ENCODE assay signal across 20 cellular contexts in the genomic region with DNA sequence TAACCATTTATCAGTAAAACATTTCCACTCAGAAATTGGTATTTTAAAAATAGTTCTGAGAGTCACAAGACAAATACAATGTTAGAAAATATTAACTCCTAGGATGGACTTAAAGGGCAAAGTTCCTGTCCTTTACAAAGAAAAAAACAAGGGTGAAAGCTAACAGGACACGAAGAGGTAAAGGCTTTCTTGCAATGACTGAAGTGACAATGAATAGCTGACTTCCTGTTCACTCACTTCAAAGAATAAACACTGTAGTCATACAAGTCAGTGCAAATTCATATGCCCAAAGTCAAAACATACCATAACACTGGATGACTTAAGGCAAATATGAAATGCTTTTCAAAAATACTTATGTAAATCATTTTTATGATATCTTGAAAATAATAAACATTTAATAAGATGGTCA.
DNase-seq lines count a peak whose midpoint lies in the region; ATAC-seq, FAIRE-seq and TF ChIP-seq lines count a peak whose summit lies in the region.
"Had no signal": no experiment of that assay in that cellular context is flagged by ENCODE, and none has a peak within 500 bp of the region (broad histone marks: within the 10 kb centered on the region; RNA-seq: fewer than 3 reads in every experiment).

No MANE protein-coding gene starts in this region.

- H3K9me3 ChIP-seq in PC-9 (ENCODE audit: insufficient read depth, low read depth): no peaks in the 10 kb centered on the region; the same call in 1 of the 2 replicates
- H3K9me3 ChIP-seq: ascending aorta, MG63 had no signal

- no peaks in the 10 kb centered on the region for H3K36me3 ChIP-seq in bronchial epithelial cell (ENCODE audit: control insufficient read depth, insufficient read depth, low read length)
- no peaks in the 10 kb centered on the region for H3K36me3 ChIP-seq in PC-9 (ENCODE audit: low read depth)
- H3K36me3 ChIP-seq: ascending aorta, MG63 had no signal

- CTCF ChIA-PET in PC-9 (lab: Charles Lee): no interaction called here

- no peak overlapping the region for H3K4me3 ChIP-seq in bronchial epithelial cell (ENCODE audit: low read depth, low read length)
- no peak overlapping the region for H3K4me3 ChIP-seq in PC-9
- H3K4me3 ChIP-seq: ascending aorta, GM23248, MG63, SK-N-MC had no signal

- H3K4me1 ChIP-seq in PC-9 (replicated peaks; ENCODE audit: insufficient read depth): no peaks in the 10 kb centered on the region
- H3K4me1 ChIP-seq: ascending aorta had no signal

- no peak overlapping the region for H2AFZ ChIP-seq in PC-9
- H2AFZ ChIP-seq: GM23248 had no signal

- H3K27me3 ChIP-seq in bronchial epithelial cell (ENCODE audit: control insufficient read depth, insufficient read depth, low read length) (no peaks in the 10 kb centered on the region), PC-9 (ENCODE audit: insufficient read depth, low read depth) (no peaks in the 10 kb centered on the region)
- H3K27me3 ChIP-seq: ascending aorta, MG63 had no signal

- peak; percentile 16 for DNase-seq in bronchial epithelial cell (ENCODE audit: low read depth)
- DNase-seq in PC-9: no peak
- no peak for DNase-seq in middle frontal gyrus (ENCODE audit: extremely low spot score, low spot score)
- no peak for DNase-seq in iPS-NIHi11 (ENCODE audit: low spot score)
- DNase-seq: activated effector memory CD4-positive, alpha-beta T cell treated with Interleukin-2 at 50 U/mL for 16 hours; cortex of kidney; GM23248; mesendoderm; MG63; NCI-H187 treated with DMSO at 0.1 percent for 48 hours; NCI-H510A; OCI-M1; trophoblast cell had no signal

- H3K79me2 ChIP-seq in PC-9 (ENCODE audit: low read depth): no peaks in the 10 kb centered on the region

- TF ChIP-seq CTCF in bronchial epithelial cell (IDR thresholded peaks at IDR 0.05; ENCODE audit: insufficient read depth, low read length, severe bottlenecking) (no peak), PC-9 (conservative IDR thresholded peaks at IDR 0.05) (no peak)

- H3K27ac ChIP-seq in PC-9: no peak overlapping the region
- H3K27ac ChIP-seq: ascending aorta, GM23248, SK-N-MC had no signal

- no peaks in the 10 kb centered on the region for H3F3A ChIP-seq in PC-9 (ENCODE audit: insufficient read depth, low read depth)

- no TSS peak for BruUV-seq in PC-9 (replicated peaks; lab: Mats Ljungman, UMichigan)

- intact Hi-C loops in PC-9 (cut with micrococcal nuclease; ENCODE audit: unreplicated experiment): no loop called here

- H3K4me2 ChIP-seq in PC-9: no peak overlapping the region

- no peak for FAIRE-seq in bronchial epithelial cell (lab: Jason Lieb, UNC)

- POLR2A ChIA-PET in PC-9 (lab: Charles Lee; ENCODE audit: unreplicated experiment): no interaction called here

- no peaks in the 10 kb centered on the region for H4K20me1 ChIP-seq in PC-9 (ENCODE audit: insufficient read depth)

- ATAC-seq in GM18517 (IDR thresholded peaks at IDR 0.05; ENCODE audit: unreplicated experiment) (peak; percentile 96), GM19468 (IDR thresholded peaks at IDR 0.05; ENCODE audit: extremely low read depth, unreplicated experiment) (peak; percentile 40), HG03139 (IDR thresholded peaks at IDR 0.05; ENCODE audit: unreplicated experiment) (peak; percentile 67), GM21737 (IDR thresholded peaks at IDR 0.05; ENCODE audit: unreplicated experiment) (no peak)
- ATAC-seq: stimulated activated memory B cell treated with anti-CD40 and anti-IgM and Interleukin-4, amounts not matched to agents 10 μg/mL and 1 μg/mL and 100 μg/mL, for 72 hours had no signal

- H3K9me2 ChIP-seq in PC-9 (ENCODE audit: insufficient read depth): no peaks in the 10 kb centered on the region
